Comparison of ENCODE assay signal across 11 cellular contexts in genomic region chr17:66578781-66579489, GRCh38.
DNase-seq lines count a peak whose midpoint lies in the region; ATAC-seq and TF ChIP-seq lines count a peak whose summit lies in the region.
"Had no signal": no experiment of that assay in that cellular context is flagged by ENCODE, and none has a peak within 500 bp of the region (broad histone marks: within the 10 kb centered on the region; RNA-seq: fewer than 3 reads in every experiment).

No MANE protein-coding gene starts in this region.

- H3K27ac ChIP-seq in GM23338 (ENCODE audit: low read depth) (no peak overlapping the region), endodermal cell (ENCODE audit: low read depth, low read length) (no peak overlapping the region)

- H2AFZ ChIP-seq in GM23338 = no peak overlapping the region

- H3K4me2 ChIP-seq in GM23338 = no peak overlapping the region

- no peaks in the 10 kb centered on the region for H3K79me2 ChIP-seq in GM23338 (replicated peaks; ENCODE audit: insufficient read depth)

- H3K9me3 ChIP-seq in endodermal cell (ENCODE audit: control insufficient read depth, low read length) = peaks cover 11% of the 10 kb centered on the region

- H4K20me1 ChIP-seq in GM23338 (replicated peaks; ENCODE audit: insufficient read depth) = no peaks in the 10 kb centered on the region

- WGBS in endodermal cell (ENCODE audit: insufficient coverage in 1 of 2, insufficient read length in 1 of 2), 2 experiments = 92 to 93% methylated on average over 21 to 22 of the region's 22 CpGs

- H3F3A ChIP-seq in GM23338 (replicated peaks; ENCODE audit: low read depth) = no peaks in the 10 kb centered on the region

- no peak overlapping the region for H3K4me3 ChIP-seq in GM23338
- H3K4me3 ChIP-seq in endodermal cell (ENCODE audit: low read length) = no peak overlapping the region

- no peak overlapping the region; the same call in 1 of the 2 replicates for H3K27ac Mint-ChIP-seq in GM23338
- H3K27ac Mint-ChIP-seq in endodermal cell = no peak overlapping the region
- peak overlapping the region; percentile 5 for H3K27ac Mint-ChIP-seq in progenitor cell of endocrine pancreas
- H3K27ac Mint-ChIP-seq: mesothelial cell of epicardium had no signal

- H3K9me3 Mint-ChIP-seq in GM23338 (no peaks in the 10 kb centered on the region), endodermal cell (peaks cover 3% of the 10 kb centered on the region), progenitor cell of endocrine pancreas (ENCODE audit: low read depth) (no peaks in the 10 kb centered on the region)

- H3K4me1 ChIP-seq in GM23338 (ENCODE audit: insufficient read depth) (peaks cover 22% of the 10 kb centered on the region), endodermal cell (ENCODE audit: control insufficient read depth, insufficient read depth, low read length) (no peaks in the 10 kb centered on the region)

- H3K4me1 Mint-ChIP-seq in GM23338 = peaks cover 39% of the 10 kb centered on the region
- peaks cover 14% of the 10 kb centered on the region for H3K4me1 Mint-ChIP-seq in endodermal cell
- H3K4me1 Mint-ChIP-seq in progenitor cell of endocrine pancreas (ENCODE audit: low read depth) = peaks cover 28% of the 10 kb centered on the region

- TF ChIP-seq CTCF in GM23338 (conservative IDR thresholded peaks at IDR 0.05; ENCODE audit: low read depth in 2 of 2) = no peak
- no peak for TF ChIP-seq CTCF in endodermal cell (conservative IDR thresholded peaks at IDR 0.05)
- TF ChIP-seq CTCF in progenitor cell of endocrine pancreas (IDR thresholded peaks at IDR 0.05; ENCODE audit: unreplicated experiment) = no peak

- peaks cover 3% of the 10 kb centered on the region for H3K27me3 Mint-ChIP-seq in GM23338 (ENCODE audit: insufficient read depth, low read depth, poor library complexity)
- H3K27me3 Mint-ChIP-seq in endodermal cell (ENCODE audit: insufficient read depth) = no peaks in the 10 kb centered on the region
- no peaks in the 10 kb centered on the region for H3K27me3 Mint-ChIP-seq in progenitor cell of endocrine pancreas

- H3K36me3 Mint-ChIP-seq in GM23338 (ENCODE audit: low read depth) (peaks cover 3% of the 10 kb centered on the region; the same call in 1 of the 3 replicates), endodermal cell (ENCODE audit: low read depth) (no peaks in the 10 kb centered on the region), progenitor cell of endocrine pancreas (ENCODE audit: insufficient read depth) (peaks cover 3% of the 10 kb centered on the region)
- H3K36me3 Mint-ChIP-seq: mesothelial cell of epicardium had no signal

- 0 out of 2 replicates have a peak, but pooled peaks cover 3% of the 10 kb centered on the region for H3K9me2 ChIP-seq in GM23338 (ENCODE audit: insufficient read depth)

- H3K4me3 Mint-ChIP-seq in GM23338 (no peak overlapping the region), endodermal cell (no peak overlapping the region), progenitor cell of endocrine pancreas (ENCODE audit: low read depth) (no peak overlapping the region)
- H3K4me3 Mint-ChIP-seq: mesothelial cell of epicardium had no signal

- DNase-seq in GM23338 (ENCODE audit: low spot score) = no peak
- DNase-seq in NCI-H1417 (lab: John Stamatoyannopoulos, UW) = peak in 2 of 3 experiments; percentile 45 to 83
- peak; percentile 66 for DNase-seq in endodermal cell
- no peak for DNase-seq in progenitor cell of endocrine pancreas (ENCODE audit: low spot score, unreplicated experiment)
- DNase-seq in occipital lobe (lab: John Stamatoyannopoulos, UW) = no peak
- DNase-seq in NCI-H2171 treated with DMSO at 0.1 percent for 48 hours (lab: John Stamatoyannopoulos, UW) = no peak
- DNase-seq in middle frontal gyrus (ENCODE audit: extremely low spot score, low spot score) = no peak
- DNase-seq: Karpas-422, NCI-H524, small intestine had no signal

- peak; percentile 17; the same call in 1 of the 3 replicates for ATAC-seq in GM23338

- H3K27me3 ChIP-seq in GM23338 (ENCODE audit: insufficient read depth) = no peaks in the 10 kb centered on the region
- H3K27me3 ChIP-seq in endodermal cell (ENCODE audit: control insufficient read depth, insufficient read depth, low read length, poor library complexity, severe bottlenecking) = no peaks in the 10 kb centered on the region

- H3K36me3 ChIP-seq in GM23338 (ENCODE audit: insufficient read depth) = no peaks in the 10 kb centered on the region
- no peaks in the 10 kb centered on the region for H3K36me3 ChIP-seq in endodermal cell (ENCODE audit: control insufficient read depth, insufficient read depth, low read length)

- no peak overlapping the region for H3K9ac ChIP-seq in endodermal cell (ENCODE audit: extremely low read depth, low read length, poor library complexity, severe bottlenecking)

TF ChIP-seq in GM23338, 12 proteins besides CTCF, POLR2A, EP300 and RAD21 (continues in another document):
- TF ChIP-seq ZNF114 (CRISPR knock-in tag; IDR thresholded peaks at IDR 0.05) (no peak), ZNF331 (CRISPR knock-in tag; IDR thresholded peaks at IDR 0.05; ENCODE audit: low read depth) (no peak)
- TF ChIP-seq, protein P1, sequence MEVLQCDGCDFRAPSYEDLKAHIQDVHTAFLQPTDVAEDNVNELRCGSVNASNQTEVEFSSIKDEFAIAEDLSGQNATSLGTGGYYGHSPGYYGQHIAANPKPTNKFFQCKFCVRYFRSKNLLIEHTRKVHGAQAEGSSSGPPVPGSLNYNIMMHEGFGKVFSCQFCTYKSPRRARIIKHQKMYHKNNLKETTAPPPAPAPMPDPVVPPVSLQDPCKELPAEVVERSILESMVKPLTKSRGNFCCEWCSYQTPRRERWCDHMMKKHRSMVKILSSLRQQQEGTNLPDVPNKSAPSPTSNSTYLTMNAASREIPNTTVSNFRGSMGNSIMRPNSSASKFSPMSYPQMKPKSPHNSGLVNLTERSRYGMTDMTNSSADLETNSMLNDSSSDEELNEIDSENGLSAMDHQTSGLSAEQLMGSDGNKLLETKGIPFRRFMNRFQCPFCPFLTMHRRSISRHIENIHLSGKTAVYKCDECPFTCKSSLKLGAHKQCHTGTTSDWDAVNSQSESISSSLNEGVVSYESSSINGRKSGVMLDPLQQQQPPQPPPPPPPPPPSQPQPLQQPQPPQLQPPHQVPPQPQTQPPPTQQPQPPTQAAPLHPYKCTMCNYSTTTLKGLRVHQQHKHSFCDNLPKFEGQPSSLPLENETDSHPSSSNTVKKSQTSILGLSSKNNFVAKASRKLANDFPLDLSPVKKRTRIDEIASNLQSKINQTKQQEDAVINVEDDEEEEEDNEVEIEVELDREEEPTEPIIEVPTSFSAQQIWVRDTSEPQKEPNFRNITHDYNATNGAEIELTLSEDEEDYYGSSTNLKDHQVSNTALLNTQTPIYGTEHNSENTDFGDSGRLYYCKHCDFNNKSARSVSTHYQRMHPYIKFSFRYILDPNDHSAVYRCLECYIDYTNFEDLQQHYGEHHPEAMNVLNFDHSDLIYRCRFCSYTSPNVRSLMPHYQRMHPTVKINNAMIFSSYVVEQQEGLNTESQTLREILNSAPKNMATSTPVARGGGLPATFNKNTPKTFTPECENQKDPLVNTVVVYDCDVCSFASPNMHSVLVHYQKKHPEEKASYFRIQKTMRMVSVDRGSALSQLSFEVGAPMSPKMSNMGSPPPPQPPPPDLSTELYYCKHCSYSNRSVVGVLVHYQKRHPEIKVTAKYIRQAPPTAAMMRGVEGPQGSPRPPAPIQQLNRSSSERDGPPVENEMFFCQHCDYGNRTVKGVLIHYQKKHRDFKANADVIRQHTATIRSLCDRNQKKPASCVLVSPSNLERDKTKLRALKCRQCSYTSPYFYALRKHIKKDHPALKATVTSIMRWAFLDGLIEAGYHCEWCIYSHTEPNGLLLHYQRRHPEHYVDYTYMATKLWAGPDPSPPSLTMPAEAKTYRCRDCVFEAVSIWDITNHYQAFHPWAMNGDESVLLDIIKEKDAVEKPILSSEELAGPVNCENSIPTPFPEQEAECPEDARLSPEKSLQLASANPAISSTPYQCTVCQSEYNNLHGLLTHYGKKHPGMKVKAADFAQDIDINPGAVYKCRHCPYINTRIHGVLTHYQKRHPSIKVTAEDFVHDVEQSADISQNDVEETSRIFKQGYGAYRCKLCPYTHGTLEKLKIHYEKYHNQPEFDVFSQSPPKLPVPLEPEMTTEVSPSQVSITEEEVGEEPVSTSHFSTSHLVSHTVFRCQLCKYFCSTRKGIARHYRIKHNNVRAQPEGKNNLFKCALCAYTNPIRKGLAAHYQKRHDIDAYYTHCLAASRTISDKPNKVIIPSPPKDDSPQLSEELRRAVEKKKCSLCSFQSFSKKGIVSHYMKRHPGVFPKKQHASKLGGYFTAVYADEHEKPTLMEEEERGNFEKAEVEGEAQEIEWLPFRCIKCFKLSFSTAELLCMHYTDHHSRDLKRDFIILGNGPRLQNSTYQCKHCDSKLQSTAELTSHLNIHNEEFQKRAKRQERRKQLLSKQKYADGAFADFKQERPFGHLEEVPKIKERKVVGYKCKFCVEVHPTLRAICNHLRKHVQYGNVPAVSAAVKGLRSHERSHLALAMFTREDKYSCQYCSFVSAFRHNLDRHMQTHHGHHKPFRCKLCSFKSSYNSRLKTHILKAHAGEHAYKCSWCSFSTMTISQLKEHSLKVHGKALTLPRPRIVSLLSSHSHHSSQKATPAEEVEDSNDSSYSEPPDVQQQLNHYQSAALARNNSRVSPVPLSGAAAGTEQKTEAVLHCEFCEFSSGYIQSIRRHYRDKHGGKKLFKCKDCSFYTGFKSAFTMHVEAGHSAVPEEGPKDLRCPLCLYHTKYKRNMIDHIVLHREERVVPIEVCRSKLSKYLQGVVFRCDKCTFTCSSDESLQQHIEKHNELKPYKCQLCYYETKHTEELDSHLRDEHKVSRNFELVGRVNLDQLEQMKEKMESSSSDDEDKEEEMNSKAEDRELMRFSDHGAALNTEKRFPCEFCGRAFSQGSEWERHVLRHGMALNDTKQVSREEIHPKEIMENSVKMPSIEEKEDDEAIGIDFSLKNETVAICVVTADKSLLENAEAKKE (CRISPR knock-in tag; IDR thresholded peaks at IDR 0.05) = no peak

Comparison
In these comparisons a context has a peak if more than half of its experiments do, and no peak if none do; other contexts are left out.
1. DNase-seq: peak in NCI-H1417 (2 of 3) and endodermal cell (single experiment); none in GM23338 (single experiment), progenitor cell of endocrine pancreas (single experiment), occipital lobe (single experiment), NCI-H2171 treated with DMSO at 0.1 percent for 48 hours (single experiment) and middle frontal gyrus (single experiment).